10 cellular contexts compared by ENCODE assay signal in the genomic region with DNA sequence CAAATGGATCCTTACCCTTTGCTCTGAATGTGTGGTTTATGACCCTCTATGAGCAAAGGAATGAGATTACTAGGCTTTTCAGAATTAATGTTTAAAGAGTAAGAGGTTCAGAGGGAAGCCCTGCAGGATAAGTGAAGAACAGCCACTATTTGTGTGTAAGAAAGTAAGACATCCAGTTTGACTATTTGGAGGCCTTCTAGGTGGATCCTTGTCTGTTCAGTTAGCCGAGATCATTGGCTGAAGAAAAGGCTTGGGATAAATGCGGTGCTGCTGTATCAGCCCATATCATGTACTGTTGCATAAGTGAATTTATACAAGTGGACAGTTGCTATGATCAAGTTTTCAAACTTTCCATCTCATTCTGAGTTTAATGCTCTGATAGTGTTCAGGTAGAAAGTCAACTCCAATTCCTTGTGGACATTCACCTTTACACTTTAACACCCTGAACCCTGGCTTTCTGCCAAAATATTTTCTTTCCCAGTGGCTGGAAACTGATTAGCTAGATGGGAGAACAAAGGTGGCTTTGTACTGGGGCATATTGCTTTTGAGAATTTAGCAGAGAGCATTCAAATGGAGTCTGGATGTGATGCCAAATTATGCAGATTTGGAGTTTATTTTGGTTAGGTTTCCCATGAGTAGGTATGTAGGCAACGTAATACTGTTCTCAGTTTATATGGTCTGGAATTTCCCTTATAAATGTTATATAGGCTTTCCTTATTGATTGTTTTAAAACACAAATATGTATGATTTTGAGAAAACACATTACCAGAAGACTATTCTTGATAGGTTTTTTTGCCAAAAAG. TPM values are rescaled to one million over a fixed set of nuclear protein-coding genes. Genes with fewer than 3 reads are reported as not detected.
DNase-seq lines count a peak whose midpoint lies in the region; ATAC-seq and TF ChIP-seq lines count a peak whose summit lies in the region.
"Had no signal": no experiment of that assay in that cellular context is flagged by ENCODE, and none has a peak within 500 bp of the region (broad histone marks: within the 10 kb centered on the region; RNA-seq: fewer than 3 reads in every experiment).

No MANE protein-coding gene starts in this region.

- no peak overlapping the region for H3K4me3 Mint-ChIP-seq in activated T-helper 1 cell treated with anti-CD3 and anti-CD28 coated beads, Interleukin-12 subunit alpha, Interleukin-12 subunit beta, Interleukin-2, Interleukin-4 antibody, amounts not matched to agents 30 ng/mL and 10 ng/mL and 1 ng/mL, durations not matched to agents 14 hours and 24 hours and 36 hours

- peaks cover 0 to 4% (median 0%) of the 10 kb centered on the region in 9 donors for H3K36me3 ChIP-seq in heart right ventricle
- H3K36me3 ChIP-seq in lung (ENCODE audit: control insufficient read depth in 2 of 2, insufficient read depth in 2 of 2, low read length in 2 of 2): peaks cover 0 to 4% of the 10 kb centered on the region in 2 donors

- DNase-seq in heart right ventricle (no peak), left ventricle myocardium superior (no peak), lung (ENCODE audit: low spot score) (peak; percentile 7), NCI-H1092 (lab: John Stamatoyannopoulos, UW) (no peak), ecto neural progenitor cell (ENCODE audit: low spot score) (no peak), UCSD-AML1 (lab: John Stamatoyannopoulos, UW; ENCODE audit: unreplicated experiment) (no peak)
- no peak for DNase-seq in activated T-helper 1 cell treated with anti-CD3 and anti-CD28 coated beads, Interleukin-12 subunit alpha, Interleukin-12 subunit beta, Interleukin-2, Interleukin-4 antibody, amounts not matched to agents 30 ng/mL and 10 ng/mL and 1 ng/mL, durations not matched to agents 14 hours and 24 hours and 36 hours (ENCODE audit: low spot score)
- DNase-seq: NCI-H2029; stimulated activated CD4-positive, alpha-beta T cell treated with anti-CD3 and anti-CD28 coated beads, Interleukin-12 subunit alpha, Interleukin-12 subunit beta, amount 100 ng/mL, for 4 hours had no signal

- H3K36me3 Mint-ChIP-seq in activated T-helper 1 cell treated with anti-CD3 and anti-CD28 coated beads, Interleukin-12 subunit alpha, Interleukin-12 subunit beta, Interleukin-2, Interleukin-4 antibody, amounts not matched to agents 30 ng/mL and 10 ng/mL and 1 ng/mL, durations not matched to agents 14 hours and 24 hours and 36 hours (ENCODE audit: low read depth): peaks cover 7% of the 10 kb centered on the region

- H3K27ac Mint-ChIP-seq in activated T-helper 1 cell treated with anti-CD3 and anti-CD28 coated beads, Interleukin-12 subunit alpha, Interleukin-12 subunit beta, Interleukin-2, Interleukin-4 antibody, amounts not matched to agents 30 ng/mL and 10 ng/mL and 1 ng/mL, durations not matched to agents 14 hours and 24 hours and 36 hours: peak overlapping the region; percentile 9

- H3K9me3 ChIP-seq in heart right ventricle: no peaks in the 10 kb centered on the region
- H3K9me3 ChIP-seq in lung (ENCODE audit: control insufficient read depth in 2 of 2, insufficient read depth in 1 of 2, low read length in 1 of 2): no peaks in the 10 kb centered on the region

- H3K4me1 Mint-ChIP-seq in activated T-helper 1 cell treated with anti-CD3 and anti-CD28 coated beads, Interleukin-12 subunit alpha, Interleukin-12 subunit beta, Interleukin-2, Interleukin-4 antibody, amounts not matched to agents 30 ng/mL and 10 ng/mL and 1 ng/mL, durations not matched to agents 14 hours and 24 hours and 36 hours (ENCODE audit: low read depth): peaks cover 28% of the 10 kb centered on the region

- intact Hi-C loops in heart right ventricle (cut with DNase I) (loop anchor here in 8 of 10 donors (5.0 to 10.0 kb wide), 8 partner anchors 92 to 562 kb away; no protein-coding TSS in a partner anchor), left ventricle myocardium superior (cut with micrococcal nuclease) (loop anchor here (10.0 kb wide), 1 partner anchor 92 kb away; no protein-coding TSS in a partner anchor)
- intact Hi-C loops in activated T-helper 1 cell treated with anti-CD3 and anti-CD28 coated beads, Interleukin-12 subunit alpha, Interleukin-12 subunit beta, Interleukin-2, Interleukin-4 antibody, amounts not matched to agents 30 ng/mL and 10 ng/mL and 1 ng/mL, durations not matched to agents 14 hours and 24 hours and 36 hours (cut with micrococcal nuclease): loop anchor here (1.0 to 10.0 kb wide), 3 partner anchors 21 to 262 kb away; no protein-coding TSS in a partner anchor

- no peak for ATAC-seq in heart right ventricle
- ATAC-seq in left ventricle myocardium superior: no peak
- ATAC-seq in lung (ENCODE audit: insufficient read depth, low FRiP score): no peak
- ATAC-seq in HG02588 (IDR thresholded peaks at IDR 0.05; ENCODE audit: unreplicated experiment): no peak

- H3K27me3 ChIP-seq in heart right ventricle (no peaks in the 10 kb centered on the region), lung (ENCODE audit: control insufficient read depth, insufficient read depth) (no peaks in the 10 kb centered on the region)

- 55 to 68% methylated on average over 3 of the region's 3 CpGs for WGBS in heart right ventricle, 2 donors
- WGBS in lung, 2 donors: 84 to 97% methylated on average over 3 of the region's 3 CpGs

- TF ChIP-seq CTCF in heart right ventricle (IDR thresholded peaks at IDR 0.05) (no peak), lung (IDR thresholded peaks at IDR 0.05; ENCODE audit: control extremely low read depth, extremely low read depth) (no peak)

- H3K4me1 ChIP-seq in heart right ventricle: peaks cover 2 to 65% (median 30%) of the 10 kb centered on the region in 9 donors
- H3K4me1 ChIP-seq in lung (ENCODE audit: control insufficient read depth in 2 of 2, insufficient read depth in 2 of 2, low read length in 2 of 2): peaks cover 0 to 9% of the 10 kb centered on the region in 2 donors

- H3K4me3 ChIP-seq in heart right ventricle (no peak overlapping the region), lung (no peak overlapping the region)

- H3K27ac ChIP-seq in heart right ventricle (peak overlapping the region in 7 of 10 donors; percentile 0 to 46 (median 21)), lung (ENCODE audit: low read depth in 1 of 2, low read length in 1 of 2) (peak overlapping the region in 1 of 2 donors; percentile 53)

- H3K9me3 Mint-ChIP-seq in activated T-helper 1 cell treated with anti-CD3 and anti-CD28 coated beads, Interleukin-12 subunit alpha, Interleukin-12 subunit beta, Interleukin-2, Interleukin-4 antibody, amounts not matched to agents 30 ng/mL and 10 ng/mL and 1 ng/mL, durations not matched to agents 14 hours and 24 hours and 36 hours: no peaks in the 10 kb centered on the region

- no peaks in the 10 kb centered on the region for H3K27me3 Mint-ChIP-seq in activated T-helper 1 cell treated with anti-CD3 and anti-CD28 coated beads, Interleukin-12 subunit alpha, Interleukin-12 subunit beta, Interleukin-2, Interleukin-4 antibody, amounts not matched to agents 30 ng/mL and 10 ng/mL and 1 ng/mL, durations not matched to agents 14 hours and 24 hours and 36 hours (ENCODE audit: insufficient read depth)

RNA-seq across cellular contexts. Expression of gene PARD6B, which starts 15.0 kb away (rescaled TPM):
- total RNA-seq in heart right ventricle (1 to 10 TPM; 1.7 to 7.1 (median 3.7) TPM), left ventricle myocardium superior (7.1 TPM), lung (10 to 100 TPM; 38.1 to 41.8 TPM)
- polyA plus RNA-seq in heart right ventricle (1 to 10 TPM; 1.3 to 3.1 TPM), lung (10 to 100 TPM in 1 of 2 donors, 1 to 10 TPM in 1; 2.0 to 13.4 TPM)
- total RNA-seq in activated T-helper 1 cell treated with anti-CD3 and anti-CD28 coated beads, Interleukin-12 subunit alpha, Interleukin-12 subunit beta, Interleukin-2, Interleukin-4 antibody, amounts not matched to agents 30 ng/mL and 10 ng/mL and 1 ng/mL, durations not matched to agents 14 hours and 24 hours and 36 hours: 6.3 and 7.1 TPM in 2 replicates

RNA-seq across cellular contexts. Expression of gene BCAS4, which starts 48.5 kb away (rescaled TPM):
- total RNA-seq in heart right ventricle: 1 to 10 TPM; 1.3 to 3.6 (median 2.4) TPM
- polyA plus RNA-seq in heart right ventricle: 1 to 10 TPM in 1 of 2 donors, under 1 TPM in 1; 0.54 to 2.1 TPM
- total RNA-seq in left ventricle myocardium superior: 3.2 TPM
- total RNA-seq in activated T-helper 1 cell treated with anti-CD3 and anti-CD28 coated beads, Interleukin-12 subunit alpha, Interleukin-12 subunit beta, Interleukin-2, Interleukin-4 antibody, amounts not matched to agents 30 ng/mL and 10 ng/mL and 1 ng/mL, durations not matched to agents 14 hours and 24 hours and 36 hours: 7.8 and 9.3 TPM in 2 replicates
- total RNA-seq in lung: 1 to 10 TPM; 4.7 to 5.7 TPM
- polyA plus RNA-seq in lung: 1 to 10 TPM; 4.3 to 5.3 TPM

RNA-seq across cellular contexts. Expression of gene RIPOR3, which starts 55.0 kb away (rescaled TPM):
- total RNA-seq in heart right ventricle (10 to 100 TPM in 1 of 10 donors, 1 to 10 TPM in 9; 1.6 to 21.8 (median 2.7) TPM), left ventricle myocardium superior (8.0 TPM), lung (1 to 10 TPM; 4.3 to 7.9 TPM)
- polyA plus RNA-seq in heart right ventricle (10 to 100 TPM in 1 of 2 donors, 1 to 10 TPM in 1; 6.3 to 50.2 TPM), lung (1 to 10 TPM; 7.4 to 9.9 TPM)
- not detected in 2 replicates for total RNA-seq in activated T-helper 1 cell treated with anti-CD3 and anti-CD28 coated beads, Interleukin-12 subunit alpha, Interleukin-12 subunit beta, Interleukin-2, Interleukin-4 antibody, amounts not matched to agents 30 ng/mL and 10 ng/mL and 1 ng/mL, durations not matched to agents 14 hours and 24 hours and 36 hours
